32 cellular contexts compared by ENCODE assay signal in genomic region chr19:50690439-50690838, GRCh38.
A peak's percentile ranks its signal among the peaks of the same experiment; 100 is the strongest.
DNase-seq lines count a peak whose midpoint lies in the region; ATAC-seq and TF ChIP-seq lines count a peak whose summit lies in the region.
"Had no signal": no experiment of that assay in that cellular context is flagged by ENCODE, and none has a peak within 500 bp of the region (broad histone marks: within the 10 kb centered on the region; RNA-seq: fewer than 3 reads in every experiment).

No MANE protein-coding gene starts in this region.

- DNase-seq in Ammon's horn (ENCODE audit: low spot score) (peak; percentile 53), head of caudate nucleus (peak in 25 of 42 donors; percentile 16 to 68 (median 32)), putamen (ENCODE audit: low spot score) (peak; percentile 59), CD1c-positive myeloid dendritic cell (ENCODE audit: extremely low spot score) (no peak), AML-193 (lab: John Stamatoyannopoulos, UW) (no peak)
- no peak for DNase-seq in activated CD4-positive, alpha-beta T cell treated with anti-CD3 and anti-CD28 coated beads, Interleukin-2, amount 50 U/mL, for 4 hours
- DNase-seq: 8988T; ACHN; BE2C; C1 segment of cervical spinal cord; Caco-2; Calu3; CD4-positive, alpha-beta memory T cell; CD4-positive, alpha-beta T cell; CD4-positive, CD25-positive, alpha-beta regulatory T cell; CD8-positive, alpha-beta memory T cell; CD8-positive, alpha-beta T cell; COR-L47; DMS 273 treated with DMSO at 0.1 percent for 48 hours; DMS153; DMS53; DMS79; DMS79 treated with DMSO at 0.1 percent for 48 hours; DND-41; EL had no signal

- H3K9me3 ChIP-seq in HEK293 (ENCODE audit: control insufficient read depth, insufficient read depth, low read depth, low read length) = no peaks in the 10 kb centered on the region
- H3K9me3 ChIP-seq: A549; BE2C; BLaER1; BLaER1 treated with 17β-estradiol and CSF1 and Interleukin-3, amounts not matched to agents 10 nM and 100 nM; Caco-2 had no signal

- H3K4me1 ChIP-seq in HEK293 (ENCODE audit: control insufficient read depth, insufficient read depth, low read length) = no peaks in the 10 kb centered on the region
- H3K4me1 ChIP-seq: BE2C, Caco-2 had no signal

- ATAC-seq in GM18873 (IDR thresholded peaks at IDR 0.05; ENCODE audit: low FRiP score, unreplicated experiment) = no peak
- ATAC-seq: CD8-positive, alpha-beta T cell had no signal

- TF ChIP-seq CTCF in HEK293 (tag by site-specific recombination; IDR thresholded peaks at IDR 0.05) = no peak

- H3K27ac ChIP-seq in HEK293 (ENCODE audit: extremely low read depth, low read depth, low read length) = no peak overlapping the region
- H3K27ac ChIP-seq: 22Rv1; A549; BLaER1; BLaER1 treated with 17β-estradiol and CSF1 and Interleukin-3, amounts not matched to agents 10 nM and 100 nM; C4-2B had no signal

- no peaks in the 10 kb centered on the region for H3K36me3 ChIP-seq in HEK293 (ENCODE audit: control insufficient read depth in 2 of 2, insufficient read depth in 1 of 2, low read length in 2 of 2)

- H3K4me3 ChIP-seq in HEK293 (ENCODE audit: low read depth, low read length) = no peak overlapping the region
- H3K4me3 ChIP-seq: A549; BLaER1; BLaER1 treated with 17β-estradiol and CSF1 and Interleukin-3, amounts not matched to agents 10 nM and 100 nM had no signal

- intact Hi-C loops in head of caudate nucleus (cut with DNase I) = no loop called here

- CTCF ChIA-PET in HEK293 (lab: Yijun Ruan, JAX) = interaction anchor here (0.6 to 1.4 kb wide), 4 partner anchors 15 to 134 kb away, joined by 3 to 5 read pairs (median 3); no protein-coding TSS in a partner anchor

- POLR2A ChIA-PET in HEK293 (lab: Yijun Ruan, JAX) = interaction anchor here (0.6 kb wide), 1 partner anchor 32 kb away, joined by 3 read pairs; no protein-coding TSS in a partner anchor

TF ChIP-seq in HEK293, 187 proteins besides CTCF, POLR2A, EP300 and RAD21:
- TF ChIP-seq SCRT2 (tag by site-specific recombination; IDR thresholded peaks at IDR 0.05) (peak; percentile 32), ZNF132 (tag by site-specific recombination; IDR thresholded peaks at IDR 0.05; ENCODE audit: borderline replicate concordance) (no peak), ZNF18 (tag by site-specific recombination; IDR thresholded peaks at IDR 0.05) (no peak)

Comparison
In these comparisons a context has a peak if more than half of its experiments do, and no peak if none do; other contexts are left out.
1. DNase-seq: peak in Ammon's horn (single experiment), head of caudate nucleus (25 of 42) and putamen (single experiment); none in CD1c-positive myeloid dendritic cell (single experiment), AML-193 (0 of 2) and activated CD4-positive, alpha-beta T cell treated with anti-CD3 and anti-CD28 coated beads, Interleukin-2, amount 50 U/mL, for 4 hours (0 of 2).